ENCODE assay signal across 21 cellular contexts in genomic region chr17:61593404-61593803, GRCh38. TPM values are rescaled to one million over a fixed set of nuclear protein-coding genes. Genes with fewer than 3 reads are reported as not detected.
DNase-seq lines count a peak whose midpoint lies in the region; ATAC-seq, FAIRE-seq and TF ChIP-seq lines count a peak whose summit lies in the region.
"Had no signal": no experiment of that assay in that cellular context is flagged by ENCODE, and none has a peak within 500 bp of the region (broad histone marks: within the 10 kb centered on the region; RNA-seq: fewer than 3 reads in every experiment).

No MANE protein-coding gene starts in this region.

- no peak overlapping the region for H2BK15ac ChIP-seq in H9 (ENCODE audit: low read depth, low read length)
- no peak overlapping the region for H2BK15ac ChIP-seq in H1 (ENCODE audit: low read length)

- no peak overlapping the region for H2BK20ac ChIP-seq in H9 (ENCODE audit: low read depth, low read length, poor library complexity, severe bottlenecking)
- no peak overlapping the region for H2BK20ac ChIP-seq in H1 (ENCODE audit: low read length)

- H3K79me2 ChIP-seq in H9 (ENCODE audit: insufficient read depth, low read length) (no peaks in the 10 kb centered on the region), H1 (ENCODE audit: control insufficient read depth in 1 of 2, insufficient read depth in 2 of 2, low read length in 2 of 2) (no peaks in the 10 kb centered on the region)

- no peak overlapping the region for H2BK12ac ChIP-seq in H9 (ENCODE audit: insufficient read length, low read depth, low read length)
- H2BK12ac ChIP-seq in H1 (ENCODE audit: low read depth, low read length): no peak overlapping the region

- H4K8ac ChIP-seq in H9 (replicated peaks; ENCODE audit: insufficient read length, low read depth, low read length) (no peak overlapping the region), H1 (ENCODE audit: extremely low read depth, insufficient read depth, low read length) (no peak overlapping the region)

- no peaks in the 10 kb centered on the region; the same call in 1 of the 2 replicates for H3K27me3 Mint-ChIP-seq in H9 (ENCODE audit: low read depth)
- H3K27me3 Mint-ChIP-seq in activated T-helper 17 cell treated with anti-CD3 and anti-CD28 coated beads, Interleukin-2, amount 50 U/mL, for 72 hours: peaks cover 11% of the 10 kb centered on the region
- peaks cover 9% of the 10 kb centered on the region for H3K27me3 Mint-ChIP-seq in progenitor cell of endocrine pancreas

- H3K27me3 ChIP-seq in H9 (ENCODE audit: insufficient read depth, low read length) (no peaks in the 10 kb centered on the region), H1 (replicated peaks in 1 of 4; ENCODE audit: control insufficient read depth in 3 of 4, extremely low read depth in 1 of 4, insufficient read depth in 3 of 4, low read length in 3 of 4) (no peaks in the 10 kb centered on the region)
- H3K27me3 ChIP-seq: BE2C, Peyer's patch had no signal

- TF ChIP-seq POLR2A in H1 (IDR thresholded peaks at IDR 0.05; ENCODE audit: control extremely low read depth in 1 of 2, low read depth in 2 of 2, low read length in 2 of 2): no peak

- H3K23me2 ChIP-seq in H9 (ENCODE audit: insufficient read length, low read depth, low read length, poor library complexity, severe bottlenecking) (no peaks in the 10 kb centered on the region), H1 (ENCODE audit: low read depth, low read length) (no peaks in the 10 kb centered on the region)

- H3K27ac Mint-ChIP-seq in H9 (no peak overlapping the region), progenitor cell of endocrine pancreas (no peak overlapping the region)
- H3K27ac Mint-ChIP-seq in activated T-helper 17 cell treated with anti-CD3 and anti-CD28 coated beads, Interleukin-2, amount 50 U/mL, for 72 hours: no peak overlapping the region

- H3K18ac ChIP-seq in H9 (ENCODE audit: insufficient read length, low read depth, low read length) (no peak overlapping the region), H1 (ENCODE audit: extremely low read depth, low read length) (no peak overlapping the region)

- WGBS in H9 (ENCODE audit: extremely low coverage, insufficient read length, low lambda C conversion rate): no CpG with 5 or more reads among the region's 7 CpGs
- 87% methylated on average over 7 of the region's 7 CpGs; no CpG with 5 or more reads in 1 of the 2 experiments for WGBS in H1 (ENCODE audit: extremely low coverage in 1 of 2, insufficient coverage in 1 of 2, insufficient read length in 1 of 2, insufficient replicate concordance in 2 of 2, low coverage in 1 of 2, low lambda C conversion rate in 2 of 2, missing lambda C conversion rate in 1 of 2), 2 experiments

- CTCF ChIA-PET in H1 (lab: Charles Lee; ENCODE audit: partially characterized antibody): no interaction called here

- no peak for ATAC-seq in activated T-helper 17 cell treated with anti-CD3 and anti-CD28 coated beads, Interleukin-2, amount 50 U/mL, for 72 hours (replicated peaks)
- ATAC-seq: A549 had no signal

- TF ChIP-seq EP300 in H1 (IDR thresholded peaks at IDR 0.05; ENCODE audit: borderline replicate concordance in 1 of 2, low read depth in 2 of 2, low read length in 2 of 2): no peak

- no peak overlapping the region for H3T11ph ChIP-seq in H9 (ENCODE audit: low read length)

- TF ChIP-seq RAD21 in H1 (IDR thresholded peaks at IDR 0.05 in 1 of 2, conservative IDR thresholded peaks at IDR 0.05 in 1 of 2; ENCODE audit: low read depth in 2 of 2, low read length in 2 of 2): no peak

- TF ChIP-seq CTCF in AG10803 (conservative IDR thresholded peaks at IDR 0.05; ENCODE audit: low read length): no peak
- TF ChIP-seq CTCF in H9 (conservative IDR thresholded peaks at IDR 0.05): no peak
- no peak for TF ChIP-seq CTCF in H1 (IDR thresholded peaks at IDR 0.05; ENCODE audit: control extremely low read depth in 1 of 3, insufficient read depth in 1 of 3, low read depth in 1 of 3, low read length in 3 of 3)
- TF ChIP-seq CTCF in GM13976 (IDR thresholded peaks at IDR 0.05; ENCODE audit: borderline replicate concordance, control extremely low read depth, extremely low read depth, insufficient read depth, missing control alignments): no peak
- no peak for TF ChIP-seq CTCF in progenitor cell of endocrine pancreas (IDR thresholded peaks at IDR 0.05; ENCODE audit: unreplicated experiment)

- H3K14ac ChIP-seq in H9 (ENCODE audit: insufficient read depth, low read length): 0 out of 2 replicates have a peak overlapping the region, but pooled peaks have one; percentile 70
- no peak overlapping the region for H3K14ac ChIP-seq in H1 (ENCODE audit: insufficient read length)

- H3K9me3 Mint-ChIP-seq in H9 (no peaks in the 10 kb centered on the region), progenitor cell of endocrine pancreas (ENCODE audit: low read depth) (no peaks in the 10 kb centered on the region)
- no peaks in the 10 kb centered on the region for H3K9me3 Mint-ChIP-seq in activated T-helper 17 cell treated with anti-CD3 and anti-CD28 coated beads, Interleukin-2, amount 50 U/mL, for 72 hours

- no peak overlapping the region for H3K4me3 ChIP-seq in AG10803 (ENCODE audit: low read length)
- no peak overlapping the region for H3K4me3 ChIP-seq in H1 (ENCODE audit: extremely low read depth in 1 of 4, insufficient read depth in 2 of 4, low read depth in 3 of 4, low read length in 4 of 4)
- H3K4me3 ChIP-seq: A549, Peyer's patch had no signal

- no peaks in the 10 kb centered on the region for H3K4me1 Mint-ChIP-seq in H9
- H3K4me1 Mint-ChIP-seq in activated T-helper 17 cell treated with anti-CD3 and anti-CD28 coated beads, Interleukin-2, amount 50 U/mL, for 72 hours: no peaks in the 10 kb centered on the region
- H3K4me1 Mint-ChIP-seq in progenitor cell of endocrine pancreas (ENCODE audit: low read depth): no peaks in the 10 kb centered on the region

- H3K23ac ChIP-seq in H9 (ENCODE audit: insufficient read length, low read depth, low read length): no peak overlapping the region
- H3K23ac ChIP-seq in H1 (ENCODE audit: insufficient read length): no peak overlapping the region

- H3K79me1 ChIP-seq in H9 (ENCODE audit: insufficient read depth, low read depth, low read length, poor library complexity, severe bottlenecking): no peaks in the 10 kb centered on the region
- no peaks in the 10 kb centered on the region for H3K79me1 ChIP-seq in H1 (ENCODE audit: low read depth, low read length)

- H3K9ac ChIP-seq in H9 (ENCODE audit: extremely low read depth, insufficient read length, low read length) (no peak overlapping the region), H1 (replicated peaks in 1 of 4; ENCODE audit: extremely low read depth in 1 of 4, low read depth in 3 of 4, low read length in 3 of 4) (no peak overlapping the region)

- POLR2A ChIA-PET in H1 (lab: Charles Lee; ENCODE audit: partially characterized antibody): no interaction called here

- H3K4ac ChIP-seq in H9 (ENCODE audit: low read depth, low read length) (no peak overlapping the region), H1 (replicated peaks; ENCODE audit: insufficient read length, low read depth, low read length) (no peak overlapping the region)

- no peak overlapping the region for H2AK5ac ChIP-seq in H9 (ENCODE audit: insufficient read length, low read length)
- no peak overlapping the region for H2AK5ac ChIP-seq in H1 (ENCODE audit: low read depth, low read length)

- FAIRE-seq in H1 (lab: Jason Lieb, UNC): no peak
- FAIRE-seq: GM18507, GM19239 had no signal

- no peaks in the 10 kb centered on the region for H3K36me3 ChIP-seq in H1 (ENCODE audit: control insufficient read depth in 2 of 4, insufficient read depth in 4 of 4, low read length in 3 of 4)
- H3K36me3 ChIP-seq: BE2C, Peyer's patch had no signal

- H3K4me1 ChIP-seq in H9 (ENCODE audit: insufficient read depth, low read length): no peaks in the 10 kb centered on the region
- H3K4me1 ChIP-seq in H1 (replicated peaks in 1 of 4; ENCODE audit: control insufficient read depth in 3 of 4, insufficient read depth in 4 of 4, low read length in 3 of 4): no peaks in the 10 kb centered on the region
- H3K4me1 ChIP-seq: A549, BE2C, Peyer's patch had no signal

- H3K4me3 Mint-ChIP-seq in H9 (no peak overlapping the region), progenitor cell of endocrine pancreas (ENCODE audit: low read depth) (no peak overlapping the region)
- no peak overlapping the region for H3K4me3 Mint-ChIP-seq in activated T-helper 17 cell treated with anti-CD3 and anti-CD28 coated beads, Interleukin-2, amount 50 U/mL, for 72 hours

- no peak overlapping the region for H3K4me2 ChIP-seq in H9 (ENCODE audit: insufficient read depth, insufficient read length, low read length)
- H3K4me2 ChIP-seq in H1 (ENCODE audit: insufficient read depth in 1 of 2, low read depth in 2 of 2, low read length in 2 of 2): no peak overlapping the region
- H3K4me2 ChIP-seq: A549 had no signal

- no peaks in the 10 kb centered on the region for H4K20me1 ChIP-seq in H9 (ENCODE audit: control insufficient read depth, insufficient read depth, insufficient read length)
- H4K20me1 ChIP-seq in H1 (replicated peaks in 1 of 2; ENCODE audit: control insufficient read depth in 1 of 2, insufficient read depth in 2 of 2, low read length in 2 of 2): no peaks in the 10 kb centered on the region

- H2BK120ac ChIP-seq in H9 (ENCODE audit: low read depth, low read length, poor library complexity, severe bottlenecking): no peak overlapping the region
- no peak overlapping the region for H2BK120ac ChIP-seq in H1 (replicated peaks; ENCODE audit: low read depth, low read length)

- H3K56ac ChIP-seq in H9 (ENCODE audit: insufficient read length, low read depth, low read length) (no peak overlapping the region), H1 (replicated peaks; ENCODE audit: insufficient read length, low read depth, low read length) (no peak overlapping the region)

- no peak overlapping the region for H2AFZ ChIP-seq in H9 (ENCODE audit: low read length)
- peak overlapping the region; percentile 50; the same call in 1 of the 2 replicates for H2AFZ ChIP-seq in H1 (ENCODE audit: low read length)

- no peaks in the 10 kb centered on the region for H3K9me3 ChIP-seq in H9 (ENCODE audit: control insufficient read depth, low read depth, low read length)
- H3K9me3 ChIP-seq in H1 (ENCODE audit: insufficient read depth in 2 of 2, low read depth in 1 of 2, low read length in 1 of 2): no peaks in the 10 kb centered on the region
- H3K9me3 ChIP-seq: A549, BE2C, Peyer's patch had no signal

- H3K36me3 Mint-ChIP-seq in H9 (ENCODE audit: insufficient read depth in 1 of 3, low read depth in 3 of 3) (no peaks in the 10 kb centered on the region), progenitor cell of endocrine pancreas (ENCODE audit: insufficient read depth) (no peaks in the 10 kb centered on the region)
- H3K36me3 Mint-ChIP-seq in activated T-helper 17 cell treated with anti-CD3 and anti-CD28 coated beads, Interleukin-2, amount 50 U/mL, for 72 hours (ENCODE audit: low read depth): no peaks in the 10 kb centered on the region

- DNase-seq in AG10803 (ENCODE audit: low read depth) (peak; percentile 38), H9 (no peak), H1 (ENCODE audit: low read depth in 1 of 2, low spot score in 2 of 2) (no peak), left kidney (ENCODE audit: low read depth, low spot score) (peak; percentile 48), T-helper 1 cell (no peak), GM13976 (ENCODE audit: low spot score) (no peak), progenitor cell of endocrine pancreas (ENCODE audit: low spot score, unreplicated experiment) (no peak)
- DNase-seq: BE2C, KG1, NCI-H1105 treated with DMSO at 0.1 percent for 48 hours, NCI-H187, NCI-H2171, NCI-H510A, NCI-H82, Peyer's patch, SIG-M5 had no signal

- H4K5ac ChIP-seq in H9 (ENCODE audit: insufficient read length, low read depth, low read length): no peak overlapping the region
- no peak overlapping the region for H4K5ac ChIP-seq in H1 (ENCODE audit: insufficient read length, low read depth, low read length)

- H4K91ac ChIP-seq in H9 (ENCODE audit: insufficient read length, low read depth, low read length) (no peak overlapping the region), H1 (replicated peaks; ENCODE audit: insufficient read length, low read length) (no peak overlapping the region)

- in situ Hi-C loops in GM13976 (cut with MboI; ENCODE audit: low sequenced_read_pairs, unreplicated experiment): no loop called here

- no peak overlapping the region for H2BK5ac ChIP-seq in H9 (ENCODE audit: insufficient read length, low read length)
- no peak overlapping the region for H2BK5ac ChIP-seq in H1 (ENCODE audit: low read depth, low read length)

- no peak overlapping the region for H3K27ac ChIP-seq in H9 (ENCODE audit: insufficient read length, low read depth, low read length)
- H3K27ac ChIP-seq in H1 (ENCODE audit: low read depth, low read length): no peak overlapping the region
- H3K27ac ChIP-seq: A549, Peyer's patch had no signal

RNA-seq across cellular contexts. Expression of gene NACA2, which starts 2.4 kb away (rescaled TPM):
- total RNA-seq in H9 (2021) (not detected in 2 replicates), progenitor cell of endocrine pancreas (not detected in 2 replicates)
- not detected in 2 replicates for total RNA-seq in H1 (2021; fragmentation: NEBNext Ultra II Directional; extraction: Animal tissue kit (Norgen Biotek cat#: 25700))
- not detected in 2 replicates for polyA plus RNA-seq in H1 (2011; rRNA removed)
- polyA plus RNA-seq in H1 (2011; cell fraction: cytosol; rRNA removed): not detected
- polyA plus RNA-seq in H1 (2011; cell fraction: nucleus; rRNA removed): not detected
- polyA plus RNA-seq in H1 (2012, experiment 1 of 2): 0.23 to 3.0 TPM (median 0.65 TPM) in 4 replicates
- polyA plus RNA-seq in H1 (2012, experiment 2 of 2): not detected
- polyA plus RNA-seq in H1 (2013, experiment 1 of 2): not detected
- polyA plus RNA-seq in H1 (2013, experiment 2 of 2): 0.07 TPM
- not detected in 2 replicates for polyA minus RNA-seq in H1 (2011; rRNA and poly(A)+ RNA removed)
- not detected for polyA minus RNA-seq in H1 (2011; cell fraction: cytosol; rRNA and poly(A)+ RNA removed)
- polyA minus RNA-seq in H1 (2011; cell fraction: nucleus; rRNA and poly(A)+ RNA removed): not detected
- total RNA-seq in activated T-helper 17 cell treated with anti-CD3 and anti-CD28 coated beads, Interleukin-2, amount 50 U/mL, for 72 hours: not detected
- total RNA-seq: M059J, Peyer's patch had no signal

Comparison
In these comparisons a context has a peak if more than half of its experiments do, and no peak if none do; other contexts are left out.
1. DNase-seq: peak in AG10803 (single experiment) and left kidney (single experiment); none in H9 (single experiment), H1 (0 of 2), T-helper 1 cell (0 of 5), GM13976 (single experiment) and progenitor cell of endocrine pancreas (single experiment).